9 cellular contexts compared by ENCODE assay signal in genomic region chr20:57399587-57400261, GRCh38. TPM values are rescaled to one million over a fixed set of nuclear protein-coding genes. Genes with fewer than 3 reads are reported as not detected.
DNase-seq lines count a peak whose midpoint lies in the region; ATAC-seq and TF ChIP-seq lines count a peak whose summit lies in the region.
"Had no signal": no experiment of that assay in that cellular context is flagged by ENCODE, and none has a peak within 500 bp of the region (broad histone marks: within the 10 kb centered on the region; RNA-seq: fewer than 3 reads in every experiment).

No MANE protein-coding gene starts in this region.

- peaks cover 99% of the 10 kb centered on the region for H3K36me3 Mint-ChIP-seq in CD4-positive, alpha-beta T cell (ENCODE audit: low read depth)
- peaks cover 95% of the 10 kb centered on the region for H3K36me3 Mint-ChIP-seq in dendritic cell treated with granulocyte-macrophage colony-stimulating factor and Interleukin-4, amounts not matched to agents 40 ng/mL and 50 ng/mL, for 4 days (ENCODE audit: low read depth)

- ATAC-seq in CD4-positive, alpha-beta T cell (ENCODE audit: poor library complexity), result no peak
- ATAC-seq in GM19452 (IDR thresholded peaks at IDR 0.05; ENCODE audit: unreplicated experiment) (peak; percentile 36), GM18505 (IDR thresholded peaks at IDR 0.05; ENCODE audit: unreplicated experiment) (no peak)

- CTCF ChIA-PET in CD4-positive, alpha-beta T cell (lab: Charles Lee), result interaction anchor here (1.9 kb wide), 1 partner anchor 99 kb away, joined by 5 read pairs; no protein-coding TSS in a partner anchor

- peaks cover 90% of the 10 kb centered on the region for H3K4me1 Mint-ChIP-seq in CD4-positive, alpha-beta T cell (ENCODE audit: low read depth)
- peaks cover 69% of the 10 kb centered on the region for H3K4me1 Mint-ChIP-seq in dendritic cell treated with granulocyte-macrophage colony-stimulating factor and Interleukin-4, amounts not matched to agents 40 ng/mL and 50 ng/mL, for 4 days (ENCODE audit: low read depth)

- no peaks in the 10 kb centered on the region for H3K27me3 ChIP-seq in CD4-positive, alpha-beta T cell (ENCODE audit: control insufficient read depth, insufficient read depth, low read length)
- H3K27me3 ChIP-seq in Loucy (ENCODE audit: insufficient read depth, low read length, poor library complexity, severe bottlenecking) (no peaks in the 10 kb centered on the region), sigmoid colon (no peaks in the 10 kb centered on the region), thyroid gland (no peaks in the 10 kb centered on the region)
- H3K27me3 ChIP-seq: adrenal gland had no signal

- peaks cover 86% of the 10 kb centered on the region for H4K20me1 ChIP-seq in Loucy (ENCODE audit: insufficient read depth, low read length, poor library complexity, severe bottlenecking)

- WGBS in sigmoid colon, 2 donors, result 47 to 57% methylated on average over 23 of the region's 23 CpGs
- 69 to 84% methylated on average over 19 to 22 of the region's 23 CpGs for WGBS in thyroid gland, 2 donors

- TF ChIP-seq POLR2A in sigmoid colon (IDR thresholded peaks at IDR 0.05) (no peak), thyroid gland (IDR thresholded peaks at IDR 0.05) (no peak), GM18505 (IDR thresholded peaks at IDR 0.05; ENCODE audit: borderline replicate concordance, extremely low read depth, insufficient read depth, insufficient read length) (no peak)

- H3K9ac ChIP-seq in Loucy (ENCODE audit: low read depth, low read length, poor library complexity, severe bottlenecking), result peak overlapping the region; percentile 66

- peaks cover 34% of the 10 kb centered on the region for H3K4me1 ChIP-seq in Loucy (ENCODE audit: insufficient read depth, low read length, poor library complexity, severe bottlenecking)
- peaks cover 0 to 100% (median 99%) of the 10 kb centered on the region in 4 donors for H3K4me1 ChIP-seq in sigmoid colon
- H3K4me1 ChIP-seq in thyroid gland, result no peaks in the 10 kb centered on the region

- TF ChIP-seq EP300 in sigmoid colon (IDR thresholded peaks at IDR 0.05), result no peak

- no peak overlapping the region for H2AFZ ChIP-seq in Loucy (ENCODE audit: low read length)

- H3K27ac ChIP-seq in CD4-positive, alpha-beta T cell (ENCODE audit: low read depth, low read length), result peak overlapping the region; percentile 99
- H3K27ac ChIP-seq in sigmoid colon, result peak overlapping the region; percentile 92 to 98 (median 98)
- no peak overlapping the region for H3K27ac ChIP-seq in thyroid gland

- peak overlapping the region; percentile 86 for H3K4me2 ChIP-seq in Loucy (ENCODE audit: low read depth, low read length, poor library complexity, severe bottlenecking)

- no peak for TF ChIP-seq CTCF in CD4-positive, alpha-beta T cell (IDR thresholded peaks at IDR 0.05)
- TF ChIP-seq CTCF in Loucy (conservative IDR thresholded peaks at IDR 0.05; ENCODE audit: low read length) (no peak), sigmoid colon (IDR thresholded peaks at IDR 0.05) (no peak), thyroid gland (IDR thresholded peaks at IDR 0.05) (no peak)

- no peaks in the 10 kb centered on the region for H3K9me3 ChIP-seq in CD4-positive, alpha-beta T cell (ENCODE audit: control insufficient read depth, low read length)
- H3K9me3 ChIP-seq in Loucy (ENCODE audit: insufficient read depth, low read depth, low read length), result no peaks in the 10 kb centered on the region
- H3K9me3 ChIP-seq in sigmoid colon, result no peaks in the 10 kb centered on the region
- no peaks in the 10 kb centered on the region for H3K9me3 ChIP-seq in thyroid gland
- H3K9me3 ChIP-seq: adrenal gland had no signal

- H3F3A ChIP-seq in Loucy (ENCODE audit: low read depth), result 0 out of 2 replicates have a peak, but pooled peaks cover 3% of the 10 kb centered on the region

- peak overlapping the region; percentile 67 for H3K4me3 ChIP-seq in Loucy (ENCODE audit: low read length, poor library complexity, severe bottlenecking)
- H3K4me3 ChIP-seq in sigmoid colon, result peak overlapping the region in 2 of 4 donors; percentile 16 to 20
- no peak overlapping the region for H3K4me3 ChIP-seq in thyroid gland (replicated peaks in 1 of 3)
- H3K4me3 ChIP-seq: adrenal gland had no signal

- DNase-seq in CD4-positive, alpha-beta T cell, result peak in 2 of 10 experiments; percentile 26 to 49
- DNase-seq in sigmoid colon (peak; percentile 73), thyroid gland (no peak), NCI-H2107 treated with DMSO at 0.1 percent for 48 hours (lab: John Stamatoyannopoulos, UW; ENCODE audit: unreplicated experiment) (no peak)

- peak overlapping the region; percentile 96 for H3K27ac Mint-ChIP-seq in CD4-positive, alpha-beta T cell
- H3K27ac Mint-ChIP-seq in dendritic cell treated with granulocyte-macrophage colony-stimulating factor and Interleukin-4, amounts not matched to agents 40 ng/mL and 50 ng/mL, for 4 days, result peak overlapping the region; percentile 83

- intact Hi-C loops in CD4-positive, alpha-beta T cell (cut with DNase I, micrococcal nuclease), result loop anchor here (2.0 to 5.0 kb wide), 5 partner anchors 33 to 1258 kb away; partner anchors contain the start of genes PMEPA1 (in 1 of the 2) and RAB22A (in 1 of the 2)
- intact Hi-C loops in dendritic cell treated with granulocyte-macrophage colony-stimulating factor and Interleukin-4, amounts not matched to agents 40 ng/mL and 50 ng/mL, for 4 days (cut with micrococcal nuclease), result no loop called here
- intact Hi-C loops in sigmoid colon (cut with DNase I) (no loop called here), thyroid gland (cut with DNase I) (no loop called here)

- peaks cover 60% of the 10 kb centered on the region; the same call in 1 of the 2 replicates for H3K36me3 ChIP-seq in Loucy (ENCODE audit: insufficient read depth, low read length)
- peaks cover 14 to 67% (median 36%) of the 10 kb centered on the region in 4 donors for H3K36me3 ChIP-seq in sigmoid colon
- peaks cover 5 to 9% of the 10 kb centered on the region in 2 donors for H3K36me3 ChIP-seq in thyroid gland

- POLR2A ChIA-PET in CD4-positive, alpha-beta T cell (lab: Charles Lee), result interaction anchor here (1.2 to 7.1 kb wide), 10 partner anchors 8 to 242 kb away, joined by 3 to 150 read pairs (median 20); partner anchors contain the start of gene RBM38

- no peaks in the 10 kb centered on the region for H3K9me2 ChIP-seq in Loucy (replicated peaks; ENCODE audit: low read depth, low read length)

- H3K79me2 ChIP-seq in Loucy (ENCODE audit: insufficient read depth, low read length), result peaks cover 100% of the 10 kb centered on the region

- H3K27me3 Mint-ChIP-seq in CD4-positive, alpha-beta T cell, result peaks cover 4% of the 10 kb centered on the region
- H3K27me3 Mint-ChIP-seq in dendritic cell treated with granulocyte-macrophage colony-stimulating factor and Interleukin-4, amounts not matched to agents 40 ng/mL and 50 ng/mL, for 4 days, result peaks cover 2% of the 10 kb centered on the region

- H3K9me3 Mint-ChIP-seq in CD4-positive, alpha-beta T cell, result no peaks in the 10 kb centered on the region
- H3K9me3 Mint-ChIP-seq in dendritic cell treated with granulocyte-macrophage colony-stimulating factor and Interleukin-4, amounts not matched to agents 40 ng/mL and 50 ng/mL, for 4 days, result no peaks in the 10 kb centered on the region

- peak overlapping the region; percentile 85 for H3K4me3 Mint-ChIP-seq in CD4-positive, alpha-beta T cell
- no peak overlapping the region for H3K4me3 Mint-ChIP-seq in dendritic cell treated with granulocyte-macrophage colony-stimulating factor and Interleukin-4, amounts not matched to agents 40 ng/mL and 50 ng/mL, for 4 days

RNA-seq across cellular contexts. Expression of gene RBM38, which starts 8.5 kb away (rescaled TPM):
- 100 to 1,000 TPM; 604 to 645 TPM for total RNA-seq in CD4-positive, alpha-beta T cell
- total RNA-seq in sigmoid colon (10 to 100 TPM; 48.5 to 94.2 (median 78.8) TPM), thyroid gland (10 to 100 TPM; 11.0 to 16.0 (median 12.0) TPM)
- polyA plus RNA-seq in sigmoid colon, result 10 to 100 TPM; 31.4 to 59.9 (median 34.8) TPM

RNA-seq across cellular contexts. Expression of gene RAE1, which starts 48.7 kb away (rescaled TPM):
- 10 to 100 TPM; 58.8 to 60.7 TPM for total RNA-seq in CD4-positive, alpha-beta T cell
- total RNA-seq in sigmoid colon (10 to 100 TPM; 13.6 to 20.9 (median 17.1) TPM), thyroid gland (10 to 100 TPM; 17.5 to 26.4 (median 22.3) TPM)
- polyA plus RNA-seq in sigmoid colon, result 10 to 100 TPM; 13.8 to 18.3 (median 16.4) TPM

Comparison
In these comparisons a context has a peak if more than half of its experiments do, and no peak if none do; other contexts are left out.
1. H3K27ac ChIP-seq: peak in CD4-positive, alpha-beta T cell (single experiment) and sigmoid colon (4 of 4); none in thyroid gland (0 of 3).
2. RNA of gene RBM38, which starts 8.5 kb away (total RNA-seq): 604 to 645 TPM in CD4-positive, alpha-beta T cell; 48.5 to 94.2 TPM in sigmoid colon and 11.0 to 16.0 TPM in thyroid gland; every median in the first group is over 4 times any median in the second.
3. intact Hi-C loops: an anchor here in CD4-positive, alpha-beta T cell (2.0 to 5.0 kb wide); none called in dendritic cell treated with granulocyte-macrophage colony-stimulating factor and Interleukin-4, amounts not matched to agents 40 ng/mL and 50 ng/mL, for 4 days, sigmoid colon and thyroid gland.